In genomic region chr9:132465131-132465635, GRCh38 we compare ENCODE assay signal across 10 cellular contexts. TPM values are rescaled to one million over a fixed set of nuclear protein-coding genes. Genes with fewer than 3 reads are reported as not detected.
"Had no signal": no experiment of that assay in that cellular context is flagged by ENCODE, and none has a peak within 500 bp of the region (broad histone marks: within the 10 kb centered on the region; RNA-seq: fewer than 3 reads in every experiment).

No MANE protein-coding gene starts in this region.

- H3K9ac ChIP-seq: KMS-11 had no signal

- FAIRE-seq: HepG2, HTR-8/SVneo had no signal

- H3K4me1 Mint-ChIP-seq: IgD-negative memory B cell had no signal

- H3K36me3 Mint-ChIP-seq: IgD-negative memory B cell had no signal

- H3K4me3 Mint-ChIP-seq: IgD-negative memory B cell had no signal

- H3K4me2 ChIP-seq: KMS-11 had no signal

- H3K27ac Mint-ChIP-seq: IgD-negative memory B cell had no signal

- H3K27ac ChIP-seq: HL-60, KMS-11 had no signal

- DNase-seq: IMR-90, KBM-7, KG1 had no signal

- ATAC-seq: HepG2 had no signal

RNA-seq across cellular contexts. Expression of gene CFAP77, which starts 55.2 kb away (rescaled TPM):
- total RNA-seq: HepG2, HT-29, HT1080, IMR-90 had no signal
- polyA plus RNA-seq: HepG2, IgD-negative memory B cell, IMR-90 had no signal
